9 cellular contexts compared by ENCODE assay signal in the genomic region with DNA sequence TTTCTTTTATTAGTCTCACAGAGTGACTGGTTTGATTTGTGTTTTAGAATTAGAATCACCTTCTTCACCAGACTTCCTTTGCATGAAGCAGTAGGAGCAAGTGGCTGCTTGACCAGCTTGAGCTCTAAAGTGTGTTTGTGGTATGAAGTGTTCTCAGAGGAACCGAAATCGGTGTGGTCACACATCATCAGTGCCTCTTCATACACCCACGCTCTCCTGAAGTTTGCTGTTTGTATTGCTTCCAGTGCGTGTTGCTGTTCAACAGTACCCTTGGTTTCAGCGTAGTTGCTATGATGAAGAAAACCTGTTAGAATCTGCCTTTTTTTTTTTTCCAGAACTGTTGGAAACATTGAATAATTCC.
DNase-seq lines count a peak whose midpoint lies in the region; ATAC-seq and TF ChIP-seq lines count a peak whose summit lies in the region.
"Had no signal": no experiment of that assay in that cellular context is flagged by ENCODE, and none has a peak within 500 bp of the region (broad histone marks: within the 10 kb centered on the region; RNA-seq: fewer than 3 reads in every experiment).

No MANE protein-coding gene starts in this region.

- H3K4me3 Mint-ChIP-seq in activated naive CD4-positive, alpha-beta T cell treated with anti-CD3 and anti-CD28 coated beads for 36 hours, result peak overlapping the region; percentile 1
- peak overlapping the region; percentile 64 for H3K4me3 Mint-ChIP-seq in activated B cell treated with CpG ODN at 0.5 μM for 24 hours

- peaks cover 26 to 43% of the 10 kb centered on the region in 2 donors for H3K4me1 ChIP-seq in gastrocnemius medialis
- H3K4me1 ChIP-seq in right atrium auricular region, result peaks cover 0 to 49% of the 10 kb centered on the region in 2 donors

- CTCF ChIA-PET in activated naive CD4-positive, alpha-beta T cell treated with anti-CD3 and anti-CD28 coated beads for 36 hours (lab: Charles Lee), result interaction anchor here (0.7 to 10.4 kb wide), 3 partner anchors 10 to 37 kb away, joined by 3 to 147 read pairs (median 4); no protein-coding TSS in a partner anchor
- CTCF ChIA-PET in activated B cell treated with CpG ODN at 0.5 μM for 24 hours (lab: Charles Lee), result interaction anchor here (1.1 to 3.9 kb wide), 2 partner anchors 9 to 23 kb away, joined by 5 to 56 read pairs; no protein-coding TSS in a partner anchor

- H3K36me3 Mint-ChIP-seq in activated naive CD4-positive, alpha-beta T cell treated with anti-CD3 and anti-CD28 coated beads for 36 hours (ENCODE audit: low read depth), result no peaks in the 10 kb centered on the region
- H3K36me3 Mint-ChIP-seq in activated B cell treated with CpG ODN at 0.5 μM for 24 hours (ENCODE audit: low read depth), result no peaks in the 10 kb centered on the region

- H3K27me3 ChIP-seq in gastrocnemius medialis (no peaks in the 10 kb centered on the region), right atrium auricular region (no peaks in the 10 kb centered on the region)
- H3K27me3 ChIP-seq: pancreas had no signal

- POLR2A ChIA-PET in activated B cell treated with CpG ODN at 0.5 μM for 24 hours (lab: Charles Lee), result interaction anchor here (0.7 to 2.7 kb wide), 13 partner anchors 9 to 532 kb away, joined by 3 to 26 read pairs (median 4); partner anchors contain the start of genes GCC2, LIMS1 and RANBP2

- H3K36me3 ChIP-seq in gastrocnemius medialis (no peaks in the 10 kb centered on the region), right atrium auricular region (no peaks in the 10 kb centered on the region)
- H3K36me3 ChIP-seq: pancreas had no signal

- intact Hi-C loops in activated naive CD4-positive, alpha-beta T cell treated with anti-CD3 and anti-CD28 coated beads for 36 hours (cut with micrococcal nuclease), result loop anchor here (1.0 to 2.0 kb wide), 2 partner anchors 9 to 17 kb away; no protein-coding TSS in a partner anchor
- intact Hi-C loops in activated B cell treated with CpG ODN at 0.5 μM for 24 hours (cut with micrococcal nuclease) (loop anchor here (1.0 kb wide), 5 partner anchors 9 to 107 kb away; partner anchors contain the start of gene RANBP2), gastrocnemius medialis (cut with DNase I; ENCODE audit: low total_unique reads) (no loop called here)

- ATAC-seq in HG02970 (IDR thresholded peaks at IDR 0.05; ENCODE audit: low FRiP score, unreplicated experiment), result peak; percentile 75
- peak; percentile 82 for ATAC-seq in activated B cell treated with CpG ODN at 0.5 μM for 24 hours (ENCODE audit: low read depth)
- no peak for ATAC-seq in gastrocnemius medialis

- peak overlapping the region; percentile 62 for H3K27ac Mint-ChIP-seq in activated naive CD4-positive, alpha-beta T cell treated with anti-CD3 and anti-CD28 coated beads for 36 hours
- peak overlapping the region; percentile 88 for H3K27ac Mint-ChIP-seq in activated B cell treated with CpG ODN at 0.5 μM for 24 hours

- TF ChIP-seq POLR2A in gastrocnemius medialis (IDR thresholded peaks at IDR 0.05), result no peak

- H3K9me3 ChIP-seq in gastrocnemius medialis, result no peaks in the 10 kb centered on the region
- H3K9me3 ChIP-seq in right atrium auricular region, result no peaks in the 10 kb centered on the region
- H3K9me3 ChIP-seq: pancreas had no signal

- no peaks in the 10 kb centered on the region for H3K27me3 Mint-ChIP-seq in activated naive CD4-positive, alpha-beta T cell treated with anti-CD3 and anti-CD28 coated beads for 36 hours (ENCODE audit: low read depth)
- no peaks in the 10 kb centered on the region for H3K27me3 Mint-ChIP-seq in activated B cell treated with CpG ODN at 0.5 μM for 24 hours

- peak; percentile 58 for DNase-seq in activated naive CD4-positive, alpha-beta T cell treated with anti-CD3 and anti-CD28 coated beads for 36 hours
- DNase-seq in activated naive CD4-positive, alpha-beta T cell (lab: John Stamatoyannopoulos, UW), result no peak
- no peak for DNase-seq in activated B cell treated with CpG ODN at 0.5 μM for 24 hours
- DNase-seq in medulla oblongata (ENCODE audit: extremely low spot score), result peak; percentile 71
- DNase-seq in gastrocnemius medialis, result no peak
- DNase-seq in right atrium auricular region (ENCODE audit: low spot score), result no peak
- no peak for DNase-seq in NCI-H446 treated with DMSO at 0.1 percent for 48 hours (lab: John Stamatoyannopoulos, UW)
- DNase-seq: pancreas had no signal

- in situ Hi-C loops in gastrocnemius medialis (cut with MboI; ENCODE audit: low sequenced_read_pairs in 4 of 4), result no loop called here

- TF ChIP-seq CTCF in activated B cell treated with CpG ODN at 0.5 μM for 24 hours (IDR thresholded peaks at IDR 0.05), result no peak
- no peak for TF ChIP-seq CTCF in gastrocnemius medialis (IDR thresholded peaks at IDR 0.05 in 4 of 5, conservative IDR thresholded peaks at IDR 0.05 in 1 of 5)
- TF ChIP-seq CTCF in right atrium auricular region (IDR thresholded peaks at IDR 0.05), result no peak

- H3K27ac ChIP-seq in gastrocnemius medialis, result no peak overlapping the region
- no peak overlapping the region for H3K27ac ChIP-seq in right atrium auricular region
- H3K27ac ChIP-seq: pancreas had no signal

- peaks cover 63% of the 10 kb centered on the region for H3K4me1 Mint-ChIP-seq in activated naive CD4-positive, alpha-beta T cell treated with anti-CD3 and anti-CD28 coated beads for 36 hours (ENCODE audit: low read depth)
- peaks cover 82% of the 10 kb centered on the region for H3K4me1 Mint-ChIP-seq in activated B cell treated with CpG ODN at 0.5 μM for 24 hours

- no peaks in the 10 kb centered on the region for H3K9me3 Mint-ChIP-seq in activated naive CD4-positive, alpha-beta T cell treated with anti-CD3 and anti-CD28 coated beads for 36 hours
- H3K9me3 Mint-ChIP-seq in activated B cell treated with CpG ODN at 0.5 μM for 24 hours, result no peaks in the 10 kb centered on the region

- H3K4me3 ChIP-seq in gastrocnemius medialis (no peak overlapping the region), right atrium auricular region (no peak overlapping the region)
- H3K4me3 ChIP-seq: pancreas had no signal

Comparison
In these comparisons a context has a peak if more than half of its experiments do, and no peak if none do; other contexts are left out.
1. DNase-seq: peak in activated naive CD4-positive, alpha-beta T cell treated with anti-CD3 and anti-CD28 coated beads for 36 hours (single experiment) and medulla oblongata (single experiment); none in activated naive CD4-positive, alpha-beta T cell (0 of 4), activated B cell treated with CpG ODN at 0.5 μM for 24 hours (single experiment), gastrocnemius medialis (0 of 2), right atrium auricular region (single experiment) and NCI-H446 treated with DMSO at 0.1 percent for 48 hours (single experiment).
2. ATAC-seq: peak in HG02970 (single experiment) and activated B cell treated with CpG ODN at 0.5 μM for 24 hours (single experiment); none in gastrocnemius medialis (0 of 2).